Comparison of ENCODE assay signal across 1 cellular context in the genomic region with DNA sequence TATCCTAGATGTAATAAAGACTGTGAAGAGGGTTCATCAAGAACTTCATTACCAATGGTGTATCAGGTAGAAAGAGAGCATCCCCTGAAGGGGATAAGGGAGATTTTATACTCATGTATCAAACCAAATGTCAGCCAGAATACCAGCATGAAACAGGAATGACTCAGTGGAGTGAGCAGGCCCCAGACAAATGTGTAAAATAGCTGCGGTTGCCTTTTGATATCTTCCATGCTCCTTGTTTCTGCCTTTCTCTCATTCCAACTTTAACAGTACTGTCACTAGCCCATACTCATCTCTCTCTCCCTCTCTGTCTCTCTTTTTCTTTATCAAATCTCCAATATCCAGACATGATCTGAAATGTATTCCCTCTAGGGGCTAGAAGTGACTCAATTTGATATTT.
TF ChIP-seq lines count a peak whose summit lies in the region.

No MANE protein-coding gene starts in this region.

TF ChIP-seq in SK-N-SH, 30 proteins besides CTCF, POLR2A, EP300 and RAD21:
- TF ChIP-seq FOSL2 (IDR thresholded peaks at IDR 0.05; ENCODE audit: borderline replicate concordance, low read depth): peak; percentile 77
- no peak for TF ChIP-seq YY1 (IDR thresholded peaks at IDR 0.05; ENCODE audit: low read depth)
- no peak for TF ChIP-seq SIN3A (IDR thresholded peaks at IDR 0.05; ENCODE audit: borderline replicate concordance, low read depth, low read length)
- TF ChIP-seq, protein P1, sequence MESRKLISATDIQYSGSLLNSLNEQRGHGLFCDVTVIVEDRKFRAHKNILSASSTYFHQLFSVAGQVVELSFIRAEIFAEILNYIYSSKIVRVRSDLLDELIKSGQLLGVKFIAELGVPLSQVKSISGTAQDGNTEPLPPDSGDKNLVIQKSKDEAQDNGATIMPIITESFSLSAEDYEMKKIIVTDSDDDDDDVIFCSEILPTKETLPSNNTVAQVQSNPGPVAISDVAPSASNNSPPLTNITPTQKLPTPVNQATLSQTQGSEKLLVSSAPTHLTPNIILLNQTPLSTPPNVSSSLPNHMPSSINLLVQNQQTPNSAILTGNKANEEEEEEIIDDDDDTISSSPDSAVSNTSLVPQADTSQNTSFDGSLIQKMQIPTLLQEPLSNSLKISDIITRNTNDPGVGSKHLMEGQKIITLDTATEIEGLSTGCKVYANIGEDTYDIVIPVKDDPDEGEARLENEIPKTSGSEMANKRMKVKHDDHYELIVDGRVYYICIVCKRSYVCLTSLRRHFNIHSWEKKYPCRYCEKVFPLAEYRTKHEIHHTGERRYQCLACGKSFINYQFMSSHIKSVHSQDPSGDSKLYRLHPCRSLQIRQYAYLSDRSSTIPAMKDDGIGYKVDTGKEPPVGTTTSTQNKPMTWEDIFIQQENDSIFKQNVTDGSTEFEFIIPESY (IDR thresholded peaks at IDR 0.05; ENCODE audit: borderline replicate concordance, low read depth): no peak
- no peak for TF ChIP-seq RCOR1 (IDR thresholded peaks at IDR 0.05; ENCODE audit: low read length)
- TF ChIP-seq, protein P2, sequence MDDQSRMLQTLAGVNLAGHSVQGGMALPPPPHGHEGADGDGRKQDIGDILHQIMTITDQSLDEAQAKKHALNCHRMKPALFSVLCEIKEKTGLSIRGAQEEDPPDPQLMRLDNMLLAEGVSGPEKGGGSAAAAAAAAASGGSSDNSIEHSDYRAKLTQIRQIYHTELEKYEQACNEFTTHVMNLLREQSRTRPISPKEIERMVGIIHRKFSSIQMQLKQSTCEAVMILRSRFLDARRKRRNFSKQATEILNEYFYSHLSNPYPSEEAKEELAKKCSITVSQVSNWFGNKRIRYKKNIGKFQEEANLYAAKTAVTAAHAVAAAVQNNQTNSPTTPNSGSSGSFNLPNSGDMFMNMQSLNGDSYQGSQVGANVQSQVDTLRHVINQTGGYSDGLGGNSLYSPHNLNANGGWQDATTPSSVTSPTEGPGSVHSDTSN (IDR thresholded peaks at IDR 0.05): peak; percentile 69
- TF ChIP-seq ELF1 (IDR thresholded peaks at IDR 0.05): no peak
- peak; percentile 56; the same call in 1 of the 2 replicates for TF ChIP-seq JUND (IDR thresholded peaks at IDR 0.05)
- TF ChIP-seq TCF12 (IDR thresholded peaks at IDR 0.05): peak; percentile 76
- TF ChIP-seq TEAD4 (IDR thresholded peaks at IDR 0.05; ENCODE audit: borderline replicate concordance, insufficient read depth): 0 out of 2 replicates have a peak, but pooled peaks have one; percentile 29
- no peak for TF ChIP-seq GATA2 (CRISPR knock-in tag; IDR thresholded peaks at IDR 0.05)
- TF ChIP-seq USF2 (IDR thresholded peaks at IDR 0.05; ENCODE audit: borderline replicate concordance, low read depth, low read length): no peak
- TF ChIP-seq RXRA (IDR thresholded peaks at IDR 0.05; ENCODE audit: borderline replicate concordance, low read depth): no peak
